8 cellular contexts compared by ENCODE assay signal in the genomic region with DNA sequence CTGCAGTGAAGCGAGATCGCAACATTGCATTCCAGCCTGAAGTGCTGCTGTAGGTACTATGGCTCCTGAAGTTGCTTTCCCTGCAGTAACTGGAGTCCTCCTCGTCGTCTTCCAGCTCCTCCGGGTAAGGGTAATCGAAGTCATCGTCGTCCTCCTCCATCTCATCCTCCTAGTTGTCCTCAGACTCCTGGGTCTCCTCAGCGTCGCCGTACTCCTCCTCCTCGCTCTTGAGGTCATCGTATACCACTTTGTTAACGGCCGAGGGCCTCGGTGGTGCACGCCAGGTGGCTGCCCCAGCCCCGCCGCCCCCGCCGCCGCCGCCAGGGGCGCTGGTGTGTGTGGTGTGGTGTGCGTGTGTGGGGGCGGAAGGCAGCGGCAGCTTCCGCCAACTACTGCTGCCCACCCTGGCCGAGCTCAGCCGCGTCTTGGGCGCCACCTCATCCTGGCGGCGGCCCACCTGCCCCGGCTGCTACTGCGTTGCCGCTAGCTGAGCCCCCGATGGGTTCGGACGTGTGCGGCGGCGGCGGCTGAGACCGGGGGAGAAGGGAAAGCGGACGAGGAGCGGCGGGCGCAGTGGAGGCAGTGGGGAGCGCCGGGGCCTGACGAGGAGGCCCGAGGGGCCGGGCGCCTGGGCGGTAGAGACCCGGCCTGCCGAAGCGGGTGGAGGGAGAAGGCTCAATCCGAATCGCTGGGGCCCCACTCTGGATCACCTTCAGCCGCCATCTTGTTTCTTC. TPM values are rescaled to one million over a fixed set of nuclear protein-coding genes. Genes with fewer than 3 reads are reported as not detected.
DNase-seq lines count a peak whose midpoint lies in the region; ATAC-seq, FAIRE-seq and TF ChIP-seq lines count a peak whose summit lies in the region.

No MANE protein-coding gene starts in this region.

- in situ Hi-C loops in astrocyte of the cerebellum (cut with HindIII; ENCODE audit: low sequenced_read_pairs): no loop called here

- peak; percentile 100 for ATAC-seq in HG03135 (IDR thresholded peaks at IDR 0.05; ENCODE audit: unreplicated experiment)

- TF ChIP-seq CTCF in astrocyte of the cerebellum (IDR thresholded peaks at IDR 0.05; ENCODE audit: low read depth, low read length, missing control alignments) (no peak), kidney (IDR thresholded peaks at IDR 0.05; ENCODE audit: borderline replicate concordance, extremely low read depth, insufficient read depth) (peak; percentile 35)

- H3K36me3 Mint-ChIP-seq in T-helper 1 cell treated with Interleukin-12 subunit alpha and Interleukin-12 subunit beta and Interleukin-4 antibody, amounts not matched to agents 30 μg/mL and 1 μg/mL, for 36 hours (ENCODE audit: low read depth): no peaks in the 10 kb centered on the region

- peak overlapping the region; percentile 76 for H3K4me3 Mint-ChIP-seq in T-helper 1 cell treated with Interleukin-12 subunit alpha and Interleukin-12 subunit beta and Interleukin-4 antibody, amounts not matched to agents 30 μg/mL and 1 μg/mL, for 36 hours

- intact Hi-C loops in kidney (cut with DNase I): no loop called here

- no peak overlapping the region for H3K9ac ChIP-seq in kidney (ENCODE audit: low read length in 2 of 2)

- H3K9me3 Mint-ChIP-seq in T-helper 1 cell treated with Interleukin-12 subunit alpha and Interleukin-12 subunit beta and Interleukin-4 antibody, amounts not matched to agents 30 μg/mL and 1 μg/mL, for 36 hours: no peaks in the 10 kb centered on the region

- H3K4me1 Mint-ChIP-seq in T-helper 1 cell treated with Interleukin-12 subunit alpha and Interleukin-12 subunit beta and Interleukin-4 antibody, amounts not matched to agents 30 μg/mL and 1 μg/mL, for 36 hours (ENCODE audit: low read depth): peaks cover 12% of the 10 kb centered on the region

- H3K9me3 ChIP-seq in kidney (ENCODE audit: control insufficient read depth in 1 of 2, low read length in 2 of 2): no peaks in the 10 kb centered on the region

- H3K27me3 Mint-ChIP-seq in T-helper 1 cell treated with Interleukin-12 subunit alpha and Interleukin-12 subunit beta and Interleukin-4 antibody, amounts not matched to agents 30 μg/mL and 1 μg/mL, for 36 hours (ENCODE audit: low read depth): peaks cover 10% of the 10 kb centered on the region

- no peaks in the 10 kb centered on the region for H3K36me3 ChIP-seq in kidney (ENCODE audit: control insufficient read depth in 1 of 2, insufficient read depth in 2 of 2, low read length in 2 of 2)

- no peak overlapping the region for H3K27ac ChIP-seq in kidney (ENCODE audit: low read depth in 2 of 2, low read length in 2 of 2)

- peak overlapping the region; percentile 75 for H3K27ac Mint-ChIP-seq in T-helper 1 cell treated with Interleukin-12 subunit alpha and Interleukin-12 subunit beta and Interleukin-4 antibody, amounts not matched to agents 30 μg/mL and 1 μg/mL, for 36 hours

- no peaks in the 10 kb centered on the region for H3K4me1 ChIP-seq in kidney (ENCODE audit: control insufficient read depth in 1 of 2, insufficient read depth in 1 of 2, low read depth in 1 of 2, low read length in 2 of 2)

- peak; percentile 65 for DNase-seq in NCI-H1436 (lab: John Stamatoyannopoulos, UW)
- no peak for DNase-seq in NCI-H1436 treated with DMSO at 0.1 percent for 48 hours (lab: John Stamatoyannopoulos, UW)
- DNase-seq in astrocyte of the cerebellum (ENCODE audit: low read depth): no peak
- peak; percentile 83 for DNase-seq in kidney
- DNase-seq in stimulated activated CD4-positive, alpha-beta T cell treated with anti-CD3 and anti-CD28 coated beads, Interleukin-4, amount 100 ng/mL, for 1 hour: peak; percentile 88
- no peak for DNase-seq in NCI-H1417 treated with DMSO at 0.1 percent for 48 hours (lab: John Stamatoyannopoulos, UW)

- no peak for FAIRE-seq in kidney (lab: Jason Lieb, UNC)

- peak overlapping the region; percentile 31 for H3K4me3 ChIP-seq in astrocyte of the cerebellum (ENCODE audit: low read depth, low read length)
- peak overlapping the region; percentile 42 to 61 for H3K4me3 ChIP-seq in kidney (ENCODE audit: low read length in 2 of 2)

RNA-seq across cellular contexts. Expression of a gene that starts 11.8 kb away (rescaled TPM):
- 32.6 TPM for total RNA-seq in kidney
- 22.5 TPM for polyA plus RNA-seq in kidney (ENCODE audit: insufficient read depth, low read depth, low replicate concordance)

Comparison
In these comparisons a context has a peak if more than half of its experiments do, and no peak if none do; other contexts are left out.
1. DNase-seq: peak in NCI-H1436 (single experiment), kidney (single experiment) and stimulated activated CD4-positive, alpha-beta T cell treated with anti-CD3 and anti-CD28 coated beads, Interleukin-4, amount 100 ng/mL, for 1 hour (single experiment); none in NCI-H1436 treated with DMSO at 0.1 percent for 48 hours (single experiment), astrocyte of the cerebellum (single experiment) and NCI-H1417 treated with DMSO at 0.1 percent for 48 hours (single experiment).